Comparison of ENCODE assay signal across 18 cellular contexts in the genomic region with DNA sequence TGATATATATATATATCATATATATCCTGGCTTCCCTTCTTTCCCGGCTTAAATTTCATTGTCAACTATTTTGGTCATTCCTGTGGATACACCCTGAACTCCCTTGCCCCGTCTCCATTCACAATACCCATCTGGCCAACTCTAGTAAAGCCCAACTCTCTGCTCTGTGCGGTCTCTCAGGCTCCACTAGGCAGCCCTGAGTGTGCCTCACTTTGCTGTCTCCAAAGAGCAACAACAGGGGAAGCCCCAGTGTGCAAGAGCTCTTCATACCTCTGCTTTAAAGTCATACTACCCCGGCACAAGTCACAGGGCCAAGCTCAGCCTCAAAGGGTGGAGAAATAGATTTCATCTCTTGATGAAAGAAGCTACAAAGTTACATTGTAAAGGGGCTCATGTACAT. TPM values are rescaled to one million over a fixed set of nuclear protein-coding genes. Genes with fewer than 3 reads are reported as not detected.
DNase-seq lines count a peak whose midpoint lies in the region; ATAC-seq and TF ChIP-seq lines count a peak whose summit lies in the region.
"Had no signal": no experiment of that assay in that cellular context is flagged by ENCODE, and none has a peak within 500 bp of the region (broad histone marks: within the 10 kb centered on the region; RNA-seq: fewer than 3 reads in every experiment).

No MANE protein-coding gene starts in this region.

- POLR2A ChIA-PET in activated naive CD8-positive, alpha-beta T cell treated with anti-CD3 and anti-CD28 coated beads, Interleukin-2, amount 10 ng/mL, durations not matched to agents 7 days and 5 days (lab: Charles Lee), result interaction anchor here (0.6 to 1.8 kb wide), 2 partner anchors 19 to 22 kb away, joined by 3 to 6 read pairs; a partner anchor contains a TSS

- ATAC-seq in activated naive CD8-positive, alpha-beta T cell treated with anti-CD3 and anti-CD28 coated beads, Interleukin-2, amount 10 ng/mL, durations not matched to agents 7 days and 5 days (ENCODE audit: low read depth), result peak; percentile 58
- ATAC-seq in aorta (ENCODE audit: low FRiP score), result peak; percentile 33
- ATAC-seq: effector memory CD8-positive, alpha-beta T cell; heart left ventricle had no signal

- H3K4me1 Mint-ChIP-seq in activated naive CD8-positive, alpha-beta T cell treated with anti-CD3 and anti-CD28 coated beads, Interleukin-2, amount 10 ng/mL, durations not matched to agents 7 days and 5 days, result peaks cover 6% of the 10 kb centered on the region
- H3K4me1 Mint-ChIP-seq in CD14-positive monocyte, result peaks cover 14% of the 10 kb centered on the region

- H3K4me1 ChIP-seq in aorta (ENCODE audit: control insufficient read depth in 1 of 2, insufficient read depth in 2 of 2, low read length in 2 of 2), result no peaks in the 10 kb centered on the region

- H3K27ac ChIP-seq in aorta (ENCODE audit: low read depth in 1 of 2, low read length in 2 of 2), result peak overlapping the region in 1 of 2 donors; percentile 33
- H3K27ac ChIP-seq: BLaER1, SK-N-MC, vagina had no signal

- no peak overlapping the region for H3K4me3 ChIP-seq in aorta (ENCODE audit: low read length in 2 of 2)
- H3K4me3 ChIP-seq: BLaER1, heart left ventricle, SK-N-MC, vagina had no signal

- DNase-seq in stimulated activated CD4-positive, alpha-beta T cell treated with anti-CD3 and anti-CD28 coated beads, Interleukin-15, amount 100 ng/mL, for 24 hours, result peak; percentile 22
- no peak for DNase-seq in stimulated activated CD4-positive, alpha-beta T cell treated with anti-CD3 and anti-CD28 coated beads, Interleukin-12 subunit alpha, Interleukin-12 subunit beta, amount 100 ng/mL, for 4 hours
- no peak for DNase-seq in activated naive CD8-positive, alpha-beta T cell treated with anti-CD3 and anti-CD28 coated beads, Interleukin-2, amount 10 ng/mL, durations not matched to agents 7 days and 5 days
- peak; percentile 31 for DNase-seq in myocyte (ENCODE audit: low read depth)
- no peak for DNase-seq in aorta
- DNase-seq in NCI-H510A (lab: John Stamatoyannopoulos, UW), result no peak
- DNase-seq in NCI-H187 (lab: John Stamatoyannopoulos, UW), result no peak
- DNase-seq in CD14-positive monocyte (ENCODE audit: low spot score), result no peak
- DNase-seq: amygdala; effector memory CD8-positive, alpha-beta T cell; GF-D8; heart left ventricle; mesendoderm; NCI-H1417 treated with DMSO at 0.1 percent for 48 hours; NK-92 treated with Interleukin-12 subunit alpha and Interleukin-12 subunit beta, amount 100 ng/mL, for 24 hours had no signal

- intact Hi-C loops in aorta (cut with DNase I) (no loop called here), CD14-positive monocyte (cut with micrococcal nuclease) (loop anchor here in 1 of 2 donors (10.0 kb wide), 1 partner anchor 46 kb away; no protein-coding TSS in a partner anchor)

- 47 to 54% methylated on average over 4 of the region's 4 CpGs for WGBS in aorta, 2 donors

- H3K9me3 Mint-ChIP-seq in activated naive CD8-positive, alpha-beta T cell treated with anti-CD3 and anti-CD28 coated beads, Interleukin-2, amount 10 ng/mL, durations not matched to agents 7 days and 5 days, result no peaks in the 10 kb centered on the region
- no peaks in the 10 kb centered on the region for H3K9me3 Mint-ChIP-seq in CD14-positive monocyte
- H3K9me3 Mint-ChIP-seq: effector memory CD8-positive, alpha-beta T cell had no signal

- no peaks in the 10 kb centered on the region for H3K27me3 ChIP-seq in aorta (ENCODE audit: control insufficient read depth in 1 of 2, insufficient read depth in 2 of 2, low read length in 1 of 2)
- H3K27me3 ChIP-seq: BLaER1, heart left ventricle, vagina had no signal

- no peaks in the 10 kb centered on the region for H3K36me3 ChIP-seq in aorta (ENCODE audit: control insufficient read depth in 1 of 2, insufficient read depth in 2 of 2, low read length in 1 of 2)
- H3K36me3 ChIP-seq: BLaER1, heart left ventricle, vagina had no signal

- peaks cover 24% of the 10 kb centered on the region for H3K27me3 Mint-ChIP-seq in activated naive CD8-positive, alpha-beta T cell treated with anti-CD3 and anti-CD28 coated beads, Interleukin-2, amount 10 ng/mL, durations not matched to agents 7 days and 5 days
- H3K27me3 Mint-ChIP-seq in CD14-positive monocyte (ENCODE audit: low read depth in 3 of 3), result peaks cover 2 to 5% (median 3%) of the 10 kb centered on the region in 3 donors

- H3K27ac Mint-ChIP-seq in activated naive CD8-positive, alpha-beta T cell treated with anti-CD3 and anti-CD28 coated beads, Interleukin-2, amount 10 ng/mL, durations not matched to agents 7 days and 5 days, result no peak overlapping the region
- peak overlapping the region in 1 of 7 donors; percentile 42 for H3K27ac Mint-ChIP-seq in CD14-positive monocyte
- H3K27ac Mint-ChIP-seq: effector memory CD8-positive, alpha-beta T cell had no signal

- H3K4me3 Mint-ChIP-seq in activated naive CD8-positive, alpha-beta T cell treated with anti-CD3 and anti-CD28 coated beads, Interleukin-2, amount 10 ng/mL, durations not matched to agents 7 days and 5 days, result no peak overlapping the region
- H3K4me3 Mint-ChIP-seq in CD14-positive monocyte, result no peak overlapping the region
- H3K4me3 Mint-ChIP-seq: effector memory CD8-positive, alpha-beta T cell had no signal

- TF ChIP-seq CTCF in CD14-positive monocyte (IDR thresholded peaks at IDR 0.05), result no peak

- H3K36me3 Mint-ChIP-seq in activated naive CD8-positive, alpha-beta T cell treated with anti-CD3 and anti-CD28 coated beads, Interleukin-2, amount 10 ng/mL, durations not matched to agents 7 days and 5 days, result no peaks in the 10 kb centered on the region
- H3K36me3 Mint-ChIP-seq in CD14-positive monocyte, result no peaks in the 10 kb centered on the region

- H3K9me3 ChIP-seq in aorta (ENCODE audit: control insufficient read depth, low read length), result no peaks in the 10 kb centered on the region
- H3K9me3 ChIP-seq: BLaER1, heart left ventricle, vagina had no signal

RNA-seq across cellular contexts. Expression of a gene that starts 18.9 kb away (rescaled TPM):
- total RNA-seq in activated naive CD8-positive, alpha-beta T cell treated with anti-CD3 and anti-CD28 coated beads, Interleukin-2, amount 10 ng/mL, durations not matched to agents 7 days and 5 days, result 10 to 100 TPM; 51.9 to 54.0 TPM
- total RNA-seq in myocyte (55.5 and 58.5 TPM in 2 replicates), aorta (10 to 100 TPM; 76.0 to 96.3 TPM)
- polyA plus RNA-seq in myocyte (2012), result 35.0 TPM
- polyA plus RNA-seq in aorta (10 to 100 TPM; 11.3 to 14.2 TPM), CD14-positive monocyte (10 to 100 TPM; 26.0 to 26.4 TPM)

RNA-seq across cellular contexts. Expression of a gene that starts 29.2 kb away (rescaled TPM):
- total RNA-seq in activated naive CD8-positive, alpha-beta T cell treated with anti-CD3 and anti-CD28 coated beads, Interleukin-2, amount 10 ng/mL, durations not matched to agents 7 days and 5 days, result 10 to 100 TPM; 38.4 to 42.1 TPM
- total RNA-seq in myocyte, result 14.1 and 16.0 TPM in 2 replicates
- polyA plus RNA-seq in myocyte (2012), result 14.9 TPM
- total RNA-seq in aorta, result 10 to 100 TPM; 11.3 to 16.8 TPM
- polyA plus RNA-seq in aorta, result 1 to 10 TPM; 5.3 to 8.2 TPM
- 1 to 10 TPM; 3.4 to 4.2 TPM for polyA plus RNA-seq in CD14-positive monocyte

RNA-seq across cellular contexts. Expression of a gene that starts 53.6 kb away (rescaled TPM):
- total RNA-seq in activated naive CD8-positive, alpha-beta T cell treated with anti-CD3 and anti-CD28 coated beads, Interleukin-2, amount 10 ng/mL, durations not matched to agents 7 days and 5 days, result 10 to 100 TPM; 10.3 to 12.2 TPM
- total RNA-seq in myocyte (0.26 and 2.5 TPM in 2 replicates), aorta (1 to 10 TPM; 4.0 to 8.3 TPM)
- polyA plus RNA-seq in myocyte (2012), result 2.2 TPM
- polyA plus RNA-seq in aorta (10 to 100 TPM in 1 of 2 donors, 1 to 10 TPM in 1; 3.9 to 29.9 TPM), CD14-positive monocyte (10 to 100 TPM; 38.8 to 44.5 TPM)

Comparison
In these comparisons a context has a peak if more than half of its experiments do, and no peak if none do; other contexts are left out.
1. DNase-seq: peak in stimulated activated CD4-positive, alpha-beta T cell treated with anti-CD3 and anti-CD28 coated beads, Interleukin-15, amount 100 ng/mL, for 24 hours (single experiment) and myocyte (single experiment); none in stimulated activated CD4-positive, alpha-beta T cell treated with anti-CD3 and anti-CD28 coated beads, Interleukin-12 subunit alpha, Interleukin-12 subunit beta, amount 100 ng/mL, for 4 hours (single experiment), activated naive CD8-positive, alpha-beta T cell treated with anti-CD3 and anti-CD28 coated beads, Interleukin-2, amount 10 ng/mL, durations not matched to agents 7 days and 5 days (single experiment), aorta (0 of 2), NCI-H510A (single experiment), NCI-H187 (0 of 2) and CD14-positive monocyte (single experiment).